In the genomic region with DNA sequence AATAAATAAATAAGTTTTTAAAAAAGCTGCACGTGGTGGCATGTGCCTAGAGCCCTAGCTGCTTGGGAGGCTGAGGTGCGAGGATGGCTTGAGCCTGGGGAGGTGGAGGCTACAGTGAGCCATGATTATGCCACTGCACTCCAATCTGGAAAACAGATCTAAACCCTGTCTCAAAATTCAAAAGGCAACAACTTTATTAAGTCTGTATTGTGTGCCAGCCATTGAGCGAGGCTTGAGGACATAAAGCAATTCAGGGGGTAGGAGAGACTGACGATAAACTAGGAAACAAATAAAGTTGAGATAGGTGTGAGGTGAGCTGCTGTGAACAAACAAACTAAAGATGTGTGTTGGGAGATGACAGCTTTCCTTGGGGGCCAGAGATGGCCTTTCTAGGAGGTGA, we compare ENCODE assay signal across 37 cellular contexts. TPM values are rescaled to one million over a fixed set of nuclear protein-coding genes. Genes with fewer than 3 reads are reported as not detected.
"Had no signal": no experiment of that assay in that cellular context is flagged by ENCODE, and none has a peak within 500 bp of the region (broad histone marks: within the 10 kb centered on the region; RNA-seq: fewer than 3 reads in every experiment).

No MANE protein-coding gene starts in this region.

- H3K27me3 ChIP-seq: adrenal gland, ascending aorta, body of pancreas had no signal

- FAIRE-seq: astrocyte, bronchial epithelial cell had no signal

- H3K4me1 ChIP-seq: adrenal gland, ascending aorta, body of pancreas, breast epithelium had no signal

- DNase-seq: activated effector memory CD4-positive, alpha-beta T cell treated with anti-CD3 and anti-CD28 coated beads, Interleukin-2, amount 50 U/mL, for 16 hours; activated effector memory CD4-positive, alpha-beta T cell treated with Interleukin-2 at 50 U/mL for 16 hours; activated gamma-delta T cell; activated gamma-delta T cell treated with Interleukin-2 at 50 U/mL for 16 hours; activated naive CD4-positive, alpha-beta T cell; activated naive CD4-positive, alpha-beta T cell treated with anti-CD3 and anti-CD28 coated beads for 36 hours; activated naive CD4-positive, alpha-beta T cell treated with anti-CD3 and anti-CD28 coated beads, Interleukin-2, amount 10 ng/mL, durations not matched to agents 7 days and 5 days; activated naive CD4-positive, alpha-beta T cell treated with anti-CD3 and anti-CD28 coated beads, Interleukin-2, amount 50 U/mL, for 16 hours; activated naive CD4-positive, alpha-beta T cell treated with Interleukin-2 at 50 U/mL for 16 hours; activated naive CD8-positive, alpha-beta T cell treated with anti-CD3 and anti-CD28 coated beads for 36 hours; activated naive CD8-positive, alpha-beta T cell treated with anti-CD3 and anti-CD28 coated beads, Interleukin-2, amount 10 ng/mL, durations not matched to agents 7 days and 5 days; activated naive CD8-positive, alpha-beta T cell treated with anti-CD3 and anti-CD28 coated beads, Interleukin-2, amount 50 U/mL, for 24 hours; activated T-cell treated with anti-CD3 and anti-CD28 coated beads, Interleukin-2, amount 50 U/mL, for 1 hour; activated T-cell treated with anti-CD3 and anti-CD28 coated beads, Interleukin-2, amount 50 U/mL, for 24 hours; activated T-cell treated with anti-CD3 and anti-CD28 coated beads, Interleukin-2, amount 50 U/mL, for 4 hours; activated T-cell treated with anti-CD3 and anti-CD28 coated beads, Interleukin-2, amount 50 U/mL, for 48 hours; activated T-cell treated with anti-CD3 and anti-CD28 coated beads, Interleukin-2, amount 50 U/mL, for 72 hours; adrenal gland; amniotic stem cell; amygdala; anterior cingulate cortex; aorta; body of pancreas; brain microvascular endothelial cell; caudate nucleus; central memory CD4-positive, alpha-beta T cell; cerebellar nuclear complex had no signal

- H3K9me3 ChIP-seq: adrenal gland, ascending aorta, body of pancreas had no signal

- H3K36me3 ChIP-seq: adrenal gland, ascending aorta, brain microvascular endothelial cell, breast epithelium, cardiac muscle cell had no signal

- H3K4me3 ChIP-seq: adrenal gland, ascending aorta, body of pancreas, breast epithelium, cardiac muscle cell had no signal

- ATAC-seq: activated naive CD4-positive, alpha-beta T cell treated with anti-CD3 and anti-CD28 coated beads, Interleukin-2, amount 50 U/mL, for 72 hours; activated naive CD8-positive, alpha-beta T cell treated with anti-CD3 and anti-CD28 coated beads, Interleukin-2, amount 50 U/mL, for 24 hours; activated T-cell treated with anti-CD3 and anti-CD28 coated beads, Interleukin-2, amount 50 U/mL, for 4 hours; activated T-cell treated with anti-CD3 and anti-CD28 coated beads, Interleukin-2, amount 50 U/mL, for 72 hours; activated T-helper 17 cell treated with anti-CD3 and anti-CD28 coated beads, Interleukin-2, amount 50 U/mL, for 72 hours; body of pancreas had no signal

- H3K27ac ChIP-seq: adrenal gland, ascending aorta, body of pancreas, brain microvascular endothelial cell, breast epithelium, cardiac muscle cell had no signal

RNA-seq across cellular contexts. Expression of a gene that starts 8.7 kb away (rescaled TPM):
- total RNA-seq: activated naive CD4-positive, alpha-beta T cell treated with anti-CD3 and anti-CD28 coated beads for 36 hours; aorta; ascending aorta; bronchial epithelial cell; cardiac septum had no signal

RNA-seq across cellular contexts. Expression of a gene that starts 54.5 kb away (rescaled TPM):
- total RNA-seq: astrocyte, cardiac muscle cell, cerebellum, chondrocyte had no signal
- polyA plus RNA-seq: cardiac muscle cell had no signal
